In the genomic region with DNA sequence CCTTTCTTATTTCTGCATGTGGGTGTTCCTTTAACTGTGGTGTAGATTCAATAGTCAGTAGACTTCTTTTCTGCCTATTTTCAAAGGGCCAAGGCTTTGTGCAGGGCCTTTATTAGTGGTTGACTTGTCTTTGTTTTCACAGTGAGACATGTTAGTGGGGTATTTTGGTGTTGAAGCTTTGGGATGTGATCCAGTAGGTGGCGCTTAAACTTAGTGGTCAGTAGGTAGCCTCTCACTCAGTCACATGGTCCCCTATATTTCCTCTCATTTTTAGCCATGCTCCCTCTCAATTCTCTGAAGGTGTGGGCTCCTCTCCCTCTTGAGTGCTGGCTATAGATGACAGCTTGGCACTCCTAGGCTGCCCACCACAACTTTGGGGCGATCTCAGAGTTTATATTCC, we compare ENCODE assay signal across 9 cellular contexts. TPM values are rescaled to one million over a fixed set of nuclear protein-coding genes. Genes with fewer than 3 reads are reported as not detected.
A peak's percentile ranks its signal among the peaks of the same experiment; 100 is the strongest.
DNase-seq lines count a peak whose midpoint lies in the region; ATAC-seq and TF ChIP-seq lines count a peak whose summit lies in the region.
"Had no signal": no experiment of that assay in that cellular context is flagged by ENCODE, and none has a peak within 500 bp of the region (broad histone marks: within the 10 kb centered on the region; RNA-seq: fewer than 3 reads in every experiment).

No MANE protein-coding gene starts in this region.

- no peak overlapping the region for H3K4me3 Mint-ChIP-seq in endothelial cell (ENCODE audit: unreplicated experiment)
- H3K4me3 Mint-ChIP-seq: activated naive CD8-positive, alpha-beta T cell treated with anti-CD3 and anti-CD28 coated beads for 36 hours had no signal

- DNase-seq in ACHN (peak; percentile 32), MM.1S (peak; percentile 54), endothelial cell (ENCODE audit: low spot score) (peak; percentile 14), HK-2 (ENCODE audit: unreplicated experiment) (no peak), NCI-H1930 (lab: John Stamatoyannopoulos, UW) (no peak)
- DNase-seq: activated naive CD8-positive, alpha-beta T cell treated with anti-CD3 and anti-CD28 coated beads for 36 hours had no signal

- no peaks in the 10 kb centered on the region for H4K20me1 ChIP-seq in MM.1S (ENCODE audit: insufficient read depth, low read length)

- ATAC-seq in GM18861 (IDR thresholded peaks at IDR 0.05; ENCODE audit: unreplicated experiment) (peak; percentile 56), GM21381 (IDR thresholded peaks at IDR 0.05; ENCODE audit: unreplicated experiment) (no peak), HG03045 (IDR thresholded peaks at IDR 0.05; ENCODE audit: unreplicated experiment) (no peak)

- no peaks in the 10 kb centered on the region for H3K79me2 ChIP-seq in MM.1S (ENCODE audit: low read length)

- peaks cover 5% of the 10 kb centered on the region for H3K27me3 Mint-ChIP-seq in endothelial cell (ENCODE audit: unreplicated experiment)

- H3K36me3 ChIP-seq in MM.1S (replicated peaks; ENCODE audit: insufficient read depth, low read length), result no peaks in the 10 kb centered on the region

- no peaks in the 10 kb centered on the region for H3K4me1 ChIP-seq in MM.1S (ENCODE audit: low read length)

- no peak overlapping the region for H3K27ac Mint-ChIP-seq in endothelial cell (ENCODE audit: unreplicated experiment)
- H3K27ac Mint-ChIP-seq: activated naive CD8-positive, alpha-beta T cell treated with anti-CD3 and anti-CD28 coated beads for 36 hours had no signal

- no peak overlapping the region for H3K4me3 ChIP-seq in MM.1S (ENCODE audit: low read length)

- TF ChIP-seq CTCF in MM.1S (IDR thresholded peaks at IDR 0.05; ENCODE audit: low read length), result peak; percentile 52
- TF ChIP-seq CTCF in endothelial cell (IDR thresholded peaks at IDR 0.05; ENCODE audit: unreplicated experiment), result no peak

- no peaks in the 10 kb centered on the region for H3K27me3 ChIP-seq in MM.1S (replicated peaks; ENCODE audit: insufficient read depth, low read length)

- H3F3A ChIP-seq in MM.1S (ENCODE audit: insufficient read depth, low read length), result no peaks in the 10 kb centered on the region

- no peak overlapping the region for H3K9ac ChIP-seq in MM.1S (ENCODE audit: low read length)

- in situ Hi-C loops in ACHN (cut with HindIII; ENCODE audit: low pct_ligation_motif_present, low pct_unique_long_range_greater_than_20kb, low sequenced_read_pairs), result no loop called here

- H3K9me3 ChIP-seq in MM.1S (replicated peaks; ENCODE audit: insufficient read depth, low read length), result no peaks in the 10 kb centered on the region

- H3K36me3 Mint-ChIP-seq in endothelial cell (ENCODE audit: low read depth, unreplicated experiment), result no peaks in the 10 kb centered on the region

- H3K9me2 ChIP-seq in MM.1S (replicated peaks; ENCODE audit: insufficient read depth, low read length), result no peaks in the 10 kb centered on the region

- no peaks in the 10 kb centered on the region for H3K4me1 Mint-ChIP-seq in endothelial cell (ENCODE audit: unreplicated experiment)
- H3K4me1 Mint-ChIP-seq: activated naive CD8-positive, alpha-beta T cell treated with anti-CD3 and anti-CD28 coated beads for 36 hours had no signal

- no peak overlapping the region for H3K4me2 ChIP-seq in MM.1S (ENCODE audit: low read depth, low read length)

- no peaks in the 10 kb centered on the region for H3K9me3 Mint-ChIP-seq in endothelial cell (ENCODE audit: unreplicated experiment)

- H2AFZ ChIP-seq in MM.1S (ENCODE audit: low read length), result 0 out of 2 replicates have a peak overlapping the region, but pooled peaks have one; percentile 2

- H3K27ac ChIP-seq in MM.1S (ENCODE audit: low read length), result no peak overlapping the region

RNA-seq across cellular contexts. Expression of a gene that starts 23.4 kb away (rescaled TPM):
- 11.8 TPM for total RNA-seq in endothelial cell (ENCODE audit: unreplicated experiment)

Comparison
In these comparisons a context has a peak if more than half of its experiments do, and no peak if none do; other contexts are left out.
1. DNase-seq: peak in ACHN (single experiment), MM.1S (single experiment) and endothelial cell (single experiment); none in HK-2 (single experiment) and NCI-H1930 (0 of 2).